ENCODE assay signal across 15 cellular contexts in the genomic region with DNA sequence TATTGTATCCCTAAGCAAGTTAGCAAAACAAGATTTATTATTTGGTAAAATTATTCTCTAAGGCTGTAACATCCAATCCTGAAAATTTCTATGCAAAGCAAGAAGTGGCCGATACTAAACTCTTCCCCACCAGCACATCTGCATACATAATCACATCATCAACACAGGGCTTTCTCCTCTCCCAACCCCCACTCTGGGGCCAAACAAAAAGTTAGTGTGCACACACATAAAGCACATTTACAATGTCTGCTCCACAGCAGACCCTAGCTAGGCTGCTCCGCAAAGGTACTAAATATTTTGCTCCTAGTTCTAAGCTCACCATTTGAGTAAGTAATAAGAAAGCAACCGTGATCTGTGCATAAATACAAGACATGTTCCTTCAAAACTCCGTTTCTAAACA. TPM values are rescaled to one million over a fixed set of nuclear protein-coding genes. Genes with fewer than 3 reads are reported as not detected.
DNase-seq lines count a peak whose midpoint lies in the region; ATAC-seq and TF ChIP-seq lines count a peak whose summit lies in the region.
"Had no signal": no experiment of that assay in that cellular context is flagged by ENCODE, and none has a peak within 500 bp of the region (broad histone marks: within the 10 kb centered on the region; RNA-seq: fewer than 3 reads in every experiment).

No MANE protein-coding gene starts in this region.

- H3K9me3 ChIP-seq in HUES48 (ENCODE audit: control insufficient read depth, insufficient read depth, low read length) (peaks cover 9% of the 10 kb centered on the region), WERI-Rb-1 (ENCODE audit: severe bottlenecking) (peaks cover 8% of the 10 kb centered on the region)

- peaks cover 14% of the 10 kb centered on the region for H3K27me3 ChIP-seq in HUES48 (ENCODE audit: control insufficient read depth, insufficient read depth, low read length)
- H3K27me3 ChIP-seq in WERI-Rb-1 (ENCODE audit: insufficient read depth, low read depth, severe bottlenecking): no peaks in the 10 kb centered on the region

- ATAC-seq in GM21515 (IDR thresholded peaks at IDR 0.05; ENCODE audit: unreplicated experiment) (no peak), GM18505 (IDR thresholded peaks at IDR 0.05; ENCODE audit: unreplicated experiment) (no peak)
- ATAC-seq in activated naive CD4-positive, alpha-beta T cell treated with anti-CD3 and anti-CD28 coated beads, Interleukin-2, amount 50 U/mL, for 72 hours: no peak
- ATAC-seq: activated T-cell treated with anti-CD3 and anti-CD28 coated beads, Interleukin-2, amount 50 U/mL, for 72 hours had no signal

- peaks cover 3 to 10% of the 10 kb centered on the region in 2 donors for H3K36me3 Mint-ChIP-seq in activated naive CD4-positive, alpha-beta T cell treated with anti-CD3 and anti-CD28 coated beads, Interleukin-2, amount 50 U/mL, for 72 hours

- H3K27ac ChIP-seq in HUES48 (ENCODE audit: low read depth, low read length) (no peak overlapping the region), WERI-Rb-1 (peak overlapping the region; percentile 97; the same call in 1 of the 2 replicates)
- H3K27ac ChIP-seq: coronary artery had no signal

- no peak overlapping the region for H3K9ac ChIP-seq in HUES48 (ENCODE audit: low read depth, low read length)

- TF ChIP-seq CTCF in WERI-Rb-1 (IDR thresholded peaks at IDR 0.05; ENCODE audit: low read depth, low read length): no peak

- H3K36me3 ChIP-seq in HUES48 (ENCODE audit: control insufficient read depth, insufficient read depth, low read length) (0 out of 2 replicates have a peak, but pooled peaks cover 2% of the 10 kb centered on the region), WERI-Rb-1 (no peaks in the 10 kb centered on the region; the same call in 1 of the 2 replicates)

- DNase-seq in WERI-Rb-1: no peak
- peak; percentile 62 to 72 for DNase-seq in hippocampal formation (lab: John Stamatoyannopoulos, UW)
- DNase-seq in nucleus accumbens (lab: John Stamatoyannopoulos, UW): peak in 43 of 56 donors; percentile 8 to 76 (median 49)
- no peak for DNase-seq in NCI-H2196 treated with DMSO at 0.1 percent for 48 hours (lab: John Stamatoyannopoulos, UW; ENCODE audit: unreplicated experiment)
- no peak for DNase-seq in activated naive CD4-positive, alpha-beta T cell treated with anti-CD3 and anti-CD28 coated beads, Interleukin-2, amount 50 U/mL, for 72 hours (ENCODE audit: low spot score in 2 of 2)
- DNase-seq: activated CD4-positive, alpha-beta T cell treated with anti-CD3 and anti-CD28 coated beads, Interleukin-2, amount 50 U/mL, for 4 hours; activated T-cell treated with anti-CD3 and anti-CD28 coated beads, Interleukin-2, amount 50 U/mL, for 72 hours; Karpas-422; NCI-H1694 treated with DMSO at 0.1 percent for 48 hours; NCI-H524 treated with DMSO at 0.1 percent for 48 hours had no signal

- no peak overlapping the region for H3K27ac Mint-ChIP-seq in activated naive CD4-positive, alpha-beta T cell treated with anti-CD3 and anti-CD28 coated beads, Interleukin-2, amount 50 U/mL, for 72 hours
- H3K27ac Mint-ChIP-seq: activated T-cell treated with anti-CD3 and anti-CD28 coated beads, Interleukin-2, amount 50 U/mL, for 72 hours; memory B cell had no signal

- H3K4me3 ChIP-seq in HUES48 (ENCODE audit: low read depth, low read length) (peak overlapping the region; percentile 31; the same call in 1 of the 2 replicates), WERI-Rb-1 (ENCODE audit: low read depth, low read length) (no peak overlapping the region)
- H3K4me3 ChIP-seq: coronary artery had no signal

- TF ChIP-seq POLR2A in GM18505 (IDR thresholded peaks at IDR 0.05; ENCODE audit: borderline replicate concordance, extremely low read depth, insufficient read depth, insufficient read length): no peak

- peaks cover 37% of the 10 kb centered on the region for H3K4me1 ChIP-seq in HUES48 (ENCODE audit: control insufficient read depth, insufficient read depth, low read length)

- peaks cover 4 to 6% of the 10 kb centered on the region in 2 donors for H3K9me3 Mint-ChIP-seq in activated naive CD4-positive, alpha-beta T cell treated with anti-CD3 and anti-CD28 coated beads, Interleukin-2, amount 50 U/mL, for 72 hours
- H3K9me3 Mint-ChIP-seq: memory B cell had no signal

RNA-seq across cellular contexts. Expression of a gene that starts 3.6 kb away (rescaled TPM):
- total RNA-seq in activated naive CD4-positive, alpha-beta T cell treated with anti-CD3 and anti-CD28 coated beads, Interleukin-2, amount 50 U/mL, for 72 hours: 10 to 100 TPM in 1 of 2 donors, 1 to 10 TPM in 1; 7.7 to 14.2 TPM

Comparison
In these comparisons a context has a peak if more than half of its experiments do, and no peak if none do; other contexts are left out.
1. DNase-seq: peak in hippocampal formation (2 of 2) and nucleus accumbens (43 of 56); none in WERI-Rb-1 (single experiment), NCI-H2196 treated with DMSO at 0.1 percent for 48 hours (single experiment) and activated naive CD4-positive, alpha-beta T cell treated with anti-CD3 and anti-CD28 coated beads, Interleukin-2, amount 50 U/mL, for 72 hours (0 of 2).